In the genomic region with DNA sequence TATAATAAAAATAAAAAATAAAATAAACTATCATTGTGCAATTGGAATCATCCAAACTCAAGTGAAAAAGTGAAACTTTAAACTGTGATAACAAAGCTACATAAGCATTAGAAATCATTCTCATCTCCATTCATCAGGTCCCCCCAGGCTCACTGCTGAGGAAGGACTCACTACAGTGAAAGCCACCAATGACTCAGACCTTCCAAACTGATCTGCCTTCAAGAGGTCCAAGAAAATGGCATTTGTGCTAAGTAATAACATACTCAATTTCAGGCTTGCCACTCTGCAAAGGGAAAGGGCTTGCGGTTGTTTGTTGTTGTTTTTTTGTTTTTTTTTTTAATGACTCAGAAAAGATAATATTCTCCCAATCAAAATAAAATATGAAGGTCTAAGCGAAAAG, we compare ENCODE assay signal across 14 cellular contexts. TPM values are rescaled to one million over a fixed set of nuclear protein-coding genes. Genes with fewer than 3 reads are reported as not detected.
A peak's percentile ranks its signal among the peaks of the same experiment; 100 is the strongest.
DNase-seq lines count a peak whose midpoint lies in the region; ATAC-seq and TF ChIP-seq lines count a peak whose summit lies in the region.
"Had no signal": no experiment of that assay in that cellular context is flagged by ENCODE, and none has a peak within 500 bp of the region (broad histone marks: within the 10 kb centered on the region; RNA-seq: fewer than 3 reads in every experiment).

No MANE protein-coding gene starts in this region.

- peaks cover 18 to 27% of the 10 kb centered on the region in 2 donors for H3K4me1 ChIP-seq in gastrocnemius medialis
- H3K4me1 ChIP-seq in testis, result peaks cover 4% of the 10 kb centered on the region

- TF ChIP-seq CTCF in gastrocnemius medialis (IDR thresholded peaks at IDR 0.05 in 4 of 5, conservative IDR thresholded peaks at IDR 0.05 in 1 of 5) (no peak), testis (IDR thresholded peaks at IDR 0.05) (no peak)

- H3K9me3 ChIP-seq in gastrocnemius medialis, result no peaks in the 10 kb centered on the region
- H3K9me3 ChIP-seq in testis, result no peaks in the 10 kb centered on the region
- H3K9me3 ChIP-seq: mucosa of descending colon had no signal

- TF ChIP-seq POLR2A in gastrocnemius medialis (IDR thresholded peaks at IDR 0.05), result no peak
- TF ChIP-seq POLR2A in testis (IDR thresholded peaks at IDR 0.05), result no peak

- H3K4me3 ChIP-seq in gastrocnemius medialis (peak overlapping the region in 2 of 4 donors; percentile 23 to 36), testis (no peak overlapping the region)
- H3K4me3 ChIP-seq: mucosa of descending colon, PC-9 had no signal

- ATAC-seq in HG03442 (IDR thresholded peaks at IDR 0.05; ENCODE audit: unreplicated experiment), result peak; percentile 55
- peak; percentile 57 to 59 for ATAC-seq in gastrocnemius medialis
- ATAC-seq in HG03378 (IDR thresholded peaks at IDR 0.05; ENCODE audit: unreplicated experiment), result no peak
- ATAC-seq: CD8-positive, alpha-beta T cell; mucosa of descending colon had no signal

- peak overlapping the region; percentile 58 to 83 (median 78) for H3K27ac ChIP-seq in gastrocnemius medialis
- no peak overlapping the region for H3K27ac ChIP-seq in testis
- H3K27ac ChIP-seq: PC-9, WERI-Rb-1 had no signal

- WGBS in testis, 2 donors, result 75 to 79% methylated on average over 2 of the region's 2 CpGs

- no peaks in the 10 kb centered on the region for H3K27me3 ChIP-seq in gastrocnemius medialis
- no peaks in the 10 kb centered on the region for H3K27me3 ChIP-seq in testis

- H3K36me3 Mint-ChIP-seq in activated naive CD8-positive, alpha-beta T cell treated with anti-CD3 and anti-CD28 coated beads for 36 hours, result peaks cover 38% of the 10 kb centered on the region

- peak overlapping the region; percentile 63 for H3K27ac Mint-ChIP-seq in activated naive CD8-positive, alpha-beta T cell treated with anti-CD3 and anti-CD28 coated beads for 36 hours
- H3K27ac Mint-ChIP-seq: CD8-positive, alpha-beta T cell had no signal

- DNase-seq in activated CD8-positive, alpha-beta memory T cell treated with anti-CD3 and anti-CD28 coated beads, Interleukin-2, amount 50 U/mL, for 4 hours, result peak; percentile 31
- DNase-seq in activated CD8-positive, alpha-beta memory T cell treated with anti-CD3 and anti-CD28 coated beads for 24 hours, result no peak
- peak; percentile 40 for DNase-seq in activated naive CD8-positive, alpha-beta T cell treated with anti-CD3 and anti-CD28 coated beads for 36 hours
- no peak for DNase-seq in gastrocnemius medialis
- DNase-seq in testis, result no peak
- no peak for DNase-seq in anterior cingulate cortex (lab: John Stamatoyannopoulos, UW)
- DNase-seq: CD8-positive, alpha-beta T cell; mucosa of descending colon; NCI-H69; PC-9; small intestine; WERI-Rb-1 had no signal

- no peaks in the 10 kb centered on the region for H3K27me3 Mint-ChIP-seq in activated naive CD8-positive, alpha-beta T cell treated with anti-CD3 and anti-CD28 coated beads for 36 hours

- H3K36me3 ChIP-seq in gastrocnemius medialis (no peaks in the 10 kb centered on the region), testis (ENCODE audit: low read depth, missing control alignments) (no peaks in the 10 kb centered on the region)
- H3K36me3 ChIP-seq: WERI-Rb-1 had no signal

- in situ Hi-C loops in gastrocnemius medialis (cut with MboI; ENCODE audit: low sequenced_read_pairs in 4 of 4), result no loop called here

- H3K4me1 Mint-ChIP-seq in activated naive CD8-positive, alpha-beta T cell treated with anti-CD3 and anti-CD28 coated beads for 36 hours, result peaks cover 47% of the 10 kb centered on the region

- peaks cover 4% of the 10 kb centered on the region for H3K9me3 Mint-ChIP-seq in activated naive CD8-positive, alpha-beta T cell treated with anti-CD3 and anti-CD28 coated beads for 36 hours
- H3K9me3 Mint-ChIP-seq: CD8-positive, alpha-beta T cell had no signal

- no peak overlapping the region for H3K4me3 Mint-ChIP-seq in activated naive CD8-positive, alpha-beta T cell treated with anti-CD3 and anti-CD28 coated beads for 36 hours
- H3K4me3 Mint-ChIP-seq: CD8-positive, alpha-beta T cell had no signal

- intact Hi-C loops in gastrocnemius medialis (cut with DNase I; ENCODE audit: low total_unique reads), result no loop called here
- intact Hi-C loops in testis (cut with DNase I; ENCODE audit: low total_unique reads), result no loop called here

RNA-seq across cellular contexts. Expression of a gene that starts 13.8 kb away (rescaled TPM):
- total RNA-seq in activated naive CD8-positive, alpha-beta T cell treated with anti-CD3 and anti-CD28 coated beads for 36 hours, result 10 to 100 TPM; 22.0 to 23.1 TPM
- total RNA-seq in gastrocnemius medialis (1 to 10 TPM; 1.1 to 6.9 (median 2.1) TPM), testis (1 to 10 TPM; 7.6 to 8.5 TPM)
- polyA plus RNA-seq in testis (ENCODE audit: insufficient read depth, low read depth, low replicate concordance), result 3.6 TPM

Comparison
In these comparisons a context has a peak if more than half of its experiments do, and no peak if none do; other contexts are left out.
1. DNase-seq: peak in activated CD8-positive, alpha-beta memory T cell treated with anti-CD3 and anti-CD28 coated beads, Interleukin-2, amount 50 U/mL, for 4 hours (single experiment) and activated naive CD8-positive, alpha-beta T cell treated with anti-CD3 and anti-CD28 coated beads for 36 hours (single experiment); none in activated CD8-positive, alpha-beta memory T cell treated with anti-CD3 and anti-CD28 coated beads for 24 hours (single experiment), gastrocnemius medialis (0 of 2), testis (single experiment) and anterior cingulate cortex (0 of 58).
2. H3K27ac ChIP-seq: peak in gastrocnemius medialis (4 of 4); none in testis (0 of 2).